ENCODE assay signal across 8 cellular contexts in genomic region chr10:74151057-74151878, GRCh38. TPM values are rescaled to one million over a fixed set of nuclear protein-coding genes. Genes with fewer than 3 reads are reported as not detected.
A peak's percentile ranks its signal among the peaks of the same experiment; 100 is the strongest.
DNase-seq lines count a peak whose midpoint lies in the region; ATAC-seq, FAIRE-seq and TF ChIP-seq lines count a peak whose summit lies in the region.

Gene ADK (plus strand): TSS chr10:74151221. CDS start chr10:74151279, 58 bp downstream.

- peak within 1 kb of the TSS; percentile 90 for H3K9ac ChIP-seq in SK-N-SH

- no peaks in the 10 kb centered on the region for H3K9me2 ChIP-seq in SK-N-SH

- H3K27me3 ChIP-seq in SK-N-SH (ENCODE audit: insufficient read depth) (no peaks in the 10 kb centered on the region), thymus (ENCODE audit: control insufficient read depth, insufficient read depth) (no peaks in the 10 kb centered on the region)

- CTCF ChIA-PET in SK-N-SH (lab: Yijun Ruan, JAX), result interaction anchor here (1.0 to 1.9 kb wide), 4 partner anchors 33 to 303 kb away, joined by 3 to 4 read pairs (median 3); no protein-coding TSS in a partner anchor

- TF ChIP-seq RAD21 in SK-N-SH (IDR thresholded peaks at IDR 0.05; ENCODE audit: low read length), result peak; percentile 35

- H3K9me3 ChIP-seq in SK-N-SH (no peaks in the 10 kb centered on the region), thymus (ENCODE audit: control insufficient read depth) (no peaks in the 10 kb centered on the region)

- peak; percentile 66 for TF ChIP-seq POLR2A in H54 (IDR thresholded peaks at IDR 0.05; ENCODE audit: low read depth, low read length)

- H3F3A ChIP-seq in SK-N-SH (replicated peaks; ENCODE audit: insufficient read depth), result peaks cover 6% of the 10 kb centered on the region

- peak; percentile 98 for ATAC-seq in omental fat pad (ENCODE audit: low FRiP score)

- H4K20me1 ChIP-seq in SK-N-SH (ENCODE audit: insufficient read depth), result peaks cover under 1% of the 10 kb centered on the region; the same call in 1 of the 2 replicates

- peak within 1 kb of the TSS; percentile 89 to 97 for H3K4me3 ChIP-seq in SK-N-SH (ENCODE audit: low read depth in 2 of 2, low read length in 1 of 2)
- peak within 1 kb of the TSS; percentile 67 for H3K4me3 ChIP-seq in thymus (ENCODE audit: low read length)

- TF ChIP-seq CTCF in SK-N-SH (IDR thresholded peaks at IDR 0.05), result peak; percentile 39
- no peak for TF ChIP-seq CTCF in omental fat pad (IDR thresholded peaks at IDR 0.05)

- peaks cover 7 to 8% of the 10 kb centered on the region in 2 experiments; a peak in 3 of 4 replicates for H3K4me1 ChIP-seq in SK-N-SH (ENCODE audit: control insufficient read depth in 1 of 2, insufficient read depth in 2 of 2, low read depth in 1 of 2, low read length in 1 of 2)
- peaks cover 8% of the 10 kb centered on the region for H3K4me1 ChIP-seq in thymus (ENCODE audit: control insufficient read depth, insufficient read depth, low read length)

- no peak for TF ChIP-seq EP300 in SK-N-SH (IDR thresholded peaks at IDR 0.05; ENCODE audit: borderline replicate concordance in 1 of 2, low read depth in 1 of 2, low read length in 1 of 2)

- peak; percentile 100 for FAIRE-seq in H54 (lab: Jason Lieb, UNC)

- H3K79me2 ChIP-seq in SK-N-SH (ENCODE audit: insufficient read depth), result peaks cover 71% of the 10 kb centered on the region

- DNase-seq in GF-D8 (lab: John Stamatoyannopoulos, UW) (peak; percentile 95), H54 (ENCODE audit: insufficient read length, low spot score) (peak; percentile 92), M059J (ENCODE audit: low read depth) (peak; percentile 95), SK-N-SH (peak; percentile 98), globus pallidus (ENCODE audit: low spot score) (peak; percentile 99), omental fat pad (ENCODE audit: low spot score) (peak; percentile 100)
- peak; percentile 100 for DNase-seq in activated naive CD4-positive, alpha-beta T cell treated with anti-CD3 and anti-CD28 coated beads, Interleukin-2, amount 50 U/mL, for 16 hours

- peak within 1 kb of the TSS; percentile 88 for H3K4me2 ChIP-seq in SK-N-SH

- H3K27ac ChIP-seq in SK-N-SH (ENCODE audit: low read depth in 2 of 2, low read length in 1 of 2) (peak within 1 kb of the TSS; percentile 89 to 96), thymus (ENCODE audit: low read depth) (peak within 1 kb of the TSS; percentile 89)

- H2AFZ ChIP-seq in SK-N-SH (ENCODE audit: low read depth), result peak within 1 kb of the TSS; percentile 95

- 0% methylated on average over 31 of the region's 55 CpGs for WGBS in SK-N-SH (ENCODE audit: low lambda C conversion rate)
- under 1% methylated on average over 55 of the region's 55 CpGs for WGBS in thymus

- H3K36me3 ChIP-seq in SK-N-SH (replicated peaks in 1 of 2; ENCODE audit: control insufficient read depth in 1 of 2, insufficient read depth in 2 of 2, low read length in 1 of 2), result peaks cover 0 to 9% of the 10 kb centered on the region in 2 experiments
- no peaks in the 10 kb centered on the region for H3K36me3 ChIP-seq in thymus (ENCODE audit: control insufficient read depth, insufficient read depth)

- POLR2A ChIA-PET in SK-N-SH (lab: Yijun Ruan, JAX), result interaction anchor here (1.0 to 1.4 kb wide), 2 partner anchors 13 to 25 kb away, joined by 3 to 5 read pairs; no protein-coding TSS in a partner anchor

TF ChIP-seq in SK-N-SH, 30 proteins besides CTCF, POLR2A, EP300 and RAD21:
- TF ChIP-seq MXI1 (IDR thresholded peaks at IDR 0.05; ENCODE audit: low read depth, low read length), result peak; percentile 88
- peak; percentile 88; the same call in 1 of the 2 replicates for TF ChIP-seq MAX (IDR thresholded peaks at IDR 0.05; ENCODE audit: low read depth)
- TF ChIP-seq FOSL2 (IDR thresholded peaks at IDR 0.05; ENCODE audit: borderline replicate concordance, low read depth), result no peak
- TF ChIP-seq SIN3A (IDR thresholded peaks at IDR 0.05; ENCODE audit: borderline replicate concordance, low read depth, low read length), result peak; percentile 54; the same call in 1 of the 2 replicates
- no peak for TF ChIP-seq FOXM1 (IDR thresholded peaks at IDR 0.05; ENCODE audit: low read depth)
- no peak for TF ChIP-seq YY1 (IDR thresholded peaks at IDR 0.05; ENCODE audit: low read depth)
- TF ChIP-seq TAF1 (IDR thresholded peaks at IDR 0.05; ENCODE audit: borderline replicate concordance, low read depth, low read length), result peak; percentile 27; the same call in 1 of the 2 replicates
- TF ChIP-seq POLR2AphosphoS5 (IDR thresholded peaks at IDR 0.05; ENCODE audit: low read depth, low read length), result 0 out of 2 replicates have a peak, but pooled peaks have one; percentile 23
- peak; percentile 42; the same call in 1 of the 2 replicates for TF ChIP-seq PBX3 (IDR thresholded peaks at IDR 0.05)
- TF ChIP-seq FOXJ3 (CRISPR knock-in tag; IDR thresholded peaks at IDR 0.05), result peak; percentile 68; the same call in 1 of the 2 replicates
- TF ChIP-seq USF1 (IDR thresholded peaks at IDR 0.05; ENCODE audit: borderline replicate concordance, low read depth), result peak; percentile 59; the same call in 1 of the 2 replicates
- TF ChIP-seq NFIC (IDR thresholded peaks at IDR 0.05; ENCODE audit: borderline replicate concordance), result peak; percentile 19; the same call in 1 of the 2 replicates

RNA-seq across cellular contexts. Expression of gene ADK, which starts in this region (rescaled TPM):
- total RNA-seq in M059J (2014; rRNA removed; shearing (Covaris generic)), result 67.2 and 72.7 TPM in 2 replicates
- polyA plus RNA-seq in SK-N-SH (2012; rRNA removed) (25.1 and 34.6 TPM in 2 replicates), thymus (32.0 TPM)
- 43.1 and 51.1 TPM in 2 replicates for polyA plus RNA-seq in SK-N-SH (2012; cell fraction: cytosol; rRNA removed)
- polyA plus RNA-seq in SK-N-SH (2012; cell fraction: nucleus; rRNA removed), result 6.9 and 14.4 TPM in 2 replicates
- 10 to 100 TPM; 19.4 to 23.3 (median 22.0) TPM for total RNA-seq in omental fat pad

Comparison
In these comparisons a context has a peak if more than half of its experiments do, and no peak if none do; other contexts are left out.
1. Peak in every context shown above with its lines: DNase-seq, ATAC-seq, H3K4me3 ChIP-seq and H3K27ac ChIP-seq.